10 cellular contexts compared by ENCODE assay signal in the genomic region with DNA sequence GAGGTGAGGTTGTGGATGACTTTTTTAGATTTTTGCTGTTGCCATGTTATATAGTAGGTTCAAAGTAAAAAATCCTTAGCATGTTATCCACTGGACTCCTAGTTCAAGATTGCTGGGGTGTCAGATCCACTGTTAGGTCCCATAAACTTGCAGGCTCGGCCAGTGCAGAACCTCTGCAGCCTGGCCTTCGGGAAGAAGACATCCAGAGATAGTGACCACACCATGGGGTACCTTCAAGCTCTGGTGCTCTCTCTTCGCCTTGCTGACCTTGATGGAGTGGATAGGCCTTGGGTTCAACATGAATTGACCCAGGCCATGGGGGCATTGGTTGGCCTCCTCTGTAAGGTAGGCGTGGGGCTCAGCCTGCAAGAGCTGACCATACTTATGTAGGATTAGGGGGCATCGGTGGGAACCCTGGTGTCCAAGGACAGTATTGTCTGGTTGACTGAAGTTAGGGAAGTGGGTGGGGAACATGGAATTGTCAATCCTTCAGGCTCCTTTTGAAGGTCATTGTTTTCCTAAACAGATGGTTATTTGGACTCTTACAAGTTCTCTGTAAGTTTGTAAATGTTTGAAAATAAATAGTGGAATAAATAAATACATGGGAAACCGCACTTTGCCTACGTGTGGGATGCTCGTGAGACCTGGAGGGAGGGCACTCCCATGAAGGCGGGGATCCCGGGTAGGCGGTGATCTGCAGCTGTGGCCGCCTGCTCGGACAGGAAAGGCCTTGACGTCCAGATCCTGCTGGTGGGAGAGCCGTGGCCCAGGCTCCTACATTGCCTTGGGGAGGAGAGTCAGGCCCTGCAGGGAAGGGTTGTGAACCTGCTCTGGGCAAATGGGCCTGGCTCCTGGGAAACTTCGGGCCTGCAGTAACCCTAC. TPM values are rescaled to one million over a fixed set of nuclear protein-coding genes. Genes with fewer than 3 reads are reported as not detected.
A peak's percentile ranks its signal among the peaks of the same experiment; 100 is the strongest.
DNase-seq lines count a peak whose midpoint lies in the region; ATAC-seq, FAIRE-seq and TF ChIP-seq lines count a peak whose summit lies in the region.
"Had no signal": no experiment of that assay in that cellular context is flagged by ENCODE, and none has a peak within 500 bp of the region (broad histone marks: within the 10 kb centered on the region; RNA-seq: fewer than 3 reads in every experiment).

No MANE protein-coding gene starts in this region.

- no peak overlapping the region for H3K23ac ChIP-seq in mesenchymal stem cell (ENCODE audit: low read length in 2 of 2)

- no peak for DNase-seq in activated naive CD4-positive, alpha-beta T cell treated with anti-CD3 and anti-CD28 coated beads for 36 hours
- DNase-seq in activated naive CD4-positive, alpha-beta T cell (lab: John Stamatoyannopoulos, UW): no peak
- peak; percentile 61 for DNase-seq in brain pericyte (ENCODE audit: low read depth, low spot score)
- peak; percentile 55 for DNase-seq in mesenchymal stem cell
- DNase-seq in upper lobe of left lung: no peak
- DNase-seq in D721Med (ENCODE audit: insufficient read length, low spot score): no peak
- no peak for DNase-seq in amniotic stem cell (lab: John Stamatoyannopoulos, UW)
- DNase-seq in NCI-H1436 treated with DMSO at 0.1 percent for 48 hours (lab: John Stamatoyannopoulos, UW): no peak
- DNase-seq: NCI-H69 had no signal

- H4K8ac ChIP-seq in mesenchymal stem cell (ENCODE audit: low read length): no peak overlapping the region

- H3K14ac ChIP-seq in mesenchymal stem cell (ENCODE audit: low read length in 2 of 2): no peak overlapping the region

- no peak overlapping the region for H3K27ac ChIP-seq in mesenchymal stem cell (ENCODE audit: low read length, poor library complexity, severe bottlenecking)
- H3K27ac ChIP-seq in upper lobe of left lung: peak overlapping the region; percentile 75 to 90 (median 86)

- H3K36me3 ChIP-seq in mesenchymal stem cell (ENCODE audit: control insufficient read depth in 1 of 2, insufficient read depth in 2 of 2, low read depth in 1 of 2, low read length in 2 of 2) (peaks cover 0 to 5% of the 10 kb centered on the region in 2 experiments), upper lobe of left lung (no peaks in the 10 kb centered on the region)

- peaks cover 4% of the 10 kb centered on the region for H3K36me3 Mint-ChIP-seq in activated naive CD4-positive, alpha-beta T cell treated with anti-CD3 and anti-CD28 coated beads for 36 hours (ENCODE audit: low read depth)

- no peak overlapping the region for H3K18ac ChIP-seq in mesenchymal stem cell (ENCODE audit: low read depth in 1 of 2, low read length in 2 of 2)

- H2AK5ac ChIP-seq in mesenchymal stem cell (ENCODE audit: low read length, severe bottlenecking): no peak overlapping the region

- H2BK12ac ChIP-seq in mesenchymal stem cell (ENCODE audit: low read length in 2 of 2): peak overlapping the region; percentile 11 to 48

- H3K9ac ChIP-seq in mesenchymal stem cell (ENCODE audit: low read length): no peak overlapping the region

- WGBS in mesenchymal stem cell: 84% methylated on average over 16 of the region's 16 CpGs
- 71% methylated on average over 12 to 16 of the region's 16 CpGs for WGBS in upper lobe of left lung, 2 donors

- FAIRE-seq in D721Med (lab: Jason Lieb, UNC): no peak

- peaks cover 93% of the 10 kb centered on the region for H3K4me1 Mint-ChIP-seq in activated naive CD4-positive, alpha-beta T cell treated with anti-CD3 and anti-CD28 coated beads for 36 hours (ENCODE audit: low read depth)

- H3K27ac Mint-ChIP-seq in activated naive CD4-positive, alpha-beta T cell treated with anti-CD3 and anti-CD28 coated beads for 36 hours: peak overlapping the region; percentile 90

- peaks cover 43% of the 10 kb centered on the region for H3K79me1 ChIP-seq in mesenchymal stem cell (replicated peaks; ENCODE audit: low read length, poor library complexity, severe bottlenecking)

- H4K91ac ChIP-seq in mesenchymal stem cell (ENCODE audit: low read length): no peak overlapping the region

- ATAC-seq in upper lobe of left lung (ENCODE audit: low FRiP score in 2 of 2): no peak
- ATAC-seq: esophagus mucosa had no signal

- H3K9me3 ChIP-seq in mesenchymal stem cell (ENCODE audit: control insufficient read depth, low read length) (no peaks in the 10 kb centered on the region), upper lobe of left lung (no peaks in the 10 kb centered on the region)

- H3K4me1 ChIP-seq in mesenchymal stem cell (ENCODE audit: control insufficient read depth, insufficient read depth, low read depth, low read length) (peaks cover 46% of the 10 kb centered on the region), upper lobe of left lung (peaks cover 81 to 95% (median 89%) of the 10 kb centered on the region in 4 donors)

- no peak for TF ChIP-seq POLR2A in upper lobe of left lung (IDR thresholded peaks at IDR 0.05)

- H3K4me3 Mint-ChIP-seq in activated naive CD4-positive, alpha-beta T cell treated with anti-CD3 and anti-CD28 coated beads for 36 hours: peak overlapping the region; percentile 48

- H2BK120ac ChIP-seq in mesenchymal stem cell (ENCODE audit: low read depth, low read length): no peak overlapping the region

- TF ChIP-seq EP300 in upper lobe of left lung (IDR thresholded peaks at IDR 0.05): no peak

- H3K4me3 ChIP-seq in mesenchymal stem cell (ENCODE audit: insufficient read depth in 1 of 2, low read depth in 1 of 2, low read length in 2 of 2): no peak overlapping the region
- H3K4me3 ChIP-seq in upper lobe of left lung: no peak overlapping the region

- H2BK15ac ChIP-seq in mesenchymal stem cell (ENCODE audit: low read depth, poor library complexity, severe bottlenecking): no peak overlapping the region

- H2BK5ac ChIP-seq in mesenchymal stem cell (ENCODE audit: low read depth, low read length, poor library complexity, severe bottlenecking): no peak overlapping the region

- no peaks in the 10 kb centered on the region for H3K9me3 Mint-ChIP-seq in activated naive CD4-positive, alpha-beta T cell treated with anti-CD3 and anti-CD28 coated beads for 36 hours

- intact Hi-C loops in activated naive CD4-positive, alpha-beta T cell treated with anti-CD3 and anti-CD28 coated beads for 36 hours (cut with micrococcal nuclease): no loop called here

- CTCF ChIA-PET in activated naive CD4-positive, alpha-beta T cell treated with anti-CD3 and anti-CD28 coated beads for 36 hours (lab: Charles Lee): interaction anchor here (1.0 kb wide), 1 partner anchor 11 kb away, joined by 5 read pairs; no protein-coding TSS in a partner anchor

- no peak overlapping the region for H3K4me2 ChIP-seq in mesenchymal stem cell (ENCODE audit: low read length, poor library complexity, severe bottlenecking)

- no peak for TF ChIP-seq CTCF in upper lobe of left lung (IDR thresholded peaks at IDR 0.05)
- TF ChIP-seq CTCF in D721Med (IDR thresholded peaks at IDR 0.05; ENCODE audit: insufficient read depth, missing control alignments): no peak

- no peaks in the 10 kb centered on the region for H3K27me3 ChIP-seq in mesenchymal stem cell (ENCODE audit: control insufficient read depth in 1 of 2, insufficient read depth in 1 of 2, low read length in 2 of 2)
- no peaks in the 10 kb centered on the region for H3K27me3 ChIP-seq in upper lobe of left lung

- H3K27me3 Mint-ChIP-seq in activated naive CD4-positive, alpha-beta T cell treated with anti-CD3 and anti-CD28 coated beads for 36 hours (ENCODE audit: low read depth): no peaks in the 10 kb centered on the region

- no peak overlapping the region for H2AFZ ChIP-seq in mesenchymal stem cell (ENCODE audit: low read depth, low read length)

- H3K4ac ChIP-seq in mesenchymal stem cell (ENCODE audit: low read depth in 1 of 2, low read length in 2 of 2): no peak overlapping the region

RNA-seq across cellular contexts. Expression of a gene that starts 37.1 kb away (rescaled TPM):
- total RNA-seq in activated naive CD4-positive, alpha-beta T cell treated with anti-CD3 and anti-CD28 coated beads for 36 hours: 10 to 100 TPM; 62.3 to 63.3 TPM
- 7.3 TPM for polyA plus RNA-seq in mesenchymal stem cell (2013, experiment 1 of 2)
- 7.1 TPM for polyA plus RNA-seq in mesenchymal stem cell (2013, experiment 2 of 2)
- total RNA-seq in upper lobe of left lung: 100 to 1,000 TPM in 1 of 6 donors, 10 to 100 TPM in 5; 47.1 to 105 (median 68.6) TPM

Comparison
In these comparisons a context has a peak if more than half of its experiments do, and no peak if none do; other contexts are left out.
1. DNase-seq: peak in brain pericyte (single experiment) and mesenchymal stem cell (single experiment); none in activated naive CD4-positive, alpha-beta T cell treated with anti-CD3 and anti-CD28 coated beads for 36 hours (single experiment), activated naive CD4-positive, alpha-beta T cell (0 of 4), upper lobe of left lung (0 of 2), D721Med (single experiment), amniotic stem cell (single experiment) and NCI-H1436 treated with DMSO at 0.1 percent for 48 hours (single experiment).